1 cellular context compared by ENCODE assay signal in genomic region chr12:53378705-53379388, GRCh38.
A peak's percentile ranks its signal among the peaks of the same experiment; 100 is the strongest.
TF ChIP-seq lines count a peak whose summit lies in the region.

No MANE protein-coding gene starts in this region.

TF ChIP-seq in HEK293, 187 proteins besides CTCF, POLR2A, EP300 and RAD21 (continued from another document and continues in another):
- TF ChIP-seq ZNF692 (tag by site-specific recombination; IDR thresholded peaks at IDR 0.05) (peak; percentile 73), ZNF645 (tag by site-specific recombination; IDR thresholded peaks at IDR 0.05) (no peak), SCRT1 (tag by site-specific recombination; IDR thresholded peaks at IDR 0.05; ENCODE audit: borderline replicate concordance) (peak; percentile 100), ZNF121 (tag by site-specific recombination; IDR thresholded peaks at IDR 0.05) (no peak), ZNF132 (tag by site-specific recombination; IDR thresholded peaks at IDR 0.05; ENCODE audit: borderline replicate concordance) (no peak), ZNF571 (tag by site-specific recombination; IDR thresholded peaks at IDR 0.05) (no peak), ZNF514 (tag by site-specific recombination; IDR thresholded peaks at IDR 0.05) (no peak), ZNF148 (tag by site-specific recombination; IDR thresholded peaks at IDR 0.05; ENCODE audit: borderline replicate concordance) (no peak), ZBTB17 (tag by site-specific recombination; IDR thresholded peaks at IDR 0.05) (peak; percentile 41; the same call in 1 of the 2 replicates), BCL11A (tag by site-specific recombination; IDR thresholded peaks at IDR 0.05; ENCODE audit: low read depth) (no peak), PRDM1 (tag by site-specific recombination; IDR thresholded peaks at IDR 0.05) (no peak), ZNF19 (tag by site-specific recombination; IDR thresholded peaks at IDR 0.05; ENCODE audit: low read depth) (no peak), ZNF549 (tag by site-specific recombination; IDR thresholded peaks at IDR 0.05) (no peak), ZNF777 (tag by site-specific recombination; IDR thresholded peaks at IDR 0.05; ENCODE audit: borderline replicate concordance) (no peak), TSHZ1 (tag by site-specific recombination; IDR thresholded peaks at IDR 0.05; ENCODE audit: borderline replicate concordance) (0 out of 2 replicates have a peak, but pooled peaks have one; percentile 34), TCF7L2 (IDR thresholded peaks at IDR 0.05; ENCODE audit: borderline replicate concordance, low read depth, low read length) (no peak), ZSCAN4 (tag by site-specific recombination; IDR thresholded peaks at IDR 0.05) (no peak), RBAK (tag by site-specific recombination; IDR thresholded peaks at IDR 0.05) (no peak), ZNF280D (tag by site-specific recombination; IDR thresholded peaks at IDR 0.05) (no peak), ZNF558 (tag by site-specific recombination; IDR thresholded peaks at IDR 0.05) (no peak), GLIS2 (tag by site-specific recombination; IDR thresholded peaks at IDR 0.05) (peak; percentile 53; the same call in 1 of the 2 replicates), ZNF677 (tag by site-specific recombination; IDR thresholded peaks at IDR 0.05) (no peak), ZNF488 (tag by site-specific recombination; IDR thresholded peaks at IDR 0.05) (no peak), ZNF433 (tag by site-specific recombination; IDR thresholded peaks at IDR 0.05; ENCODE audit: low read depth) (no peak), INSM2 (tag by site-specific recombination; IDR thresholded peaks at IDR 0.05) (0 out of 2 replicates have a peak, but pooled peaks have one; percentile 44), ZNF518A (tag by site-specific recombination; conservative IDR thresholded peaks at IDR 0.05; ENCODE audit: low read depth) (peak; percentile 30; the same call in 1 of the 2 replicates), ZNF76 (tag by site-specific recombination; IDR thresholded peaks at IDR 0.05; ENCODE audit: borderline replicate concordance, low read depth) (peak; percentile 69; the same call in 1 of the 2 replicates), ZNF830 (tag by site-specific recombination; IDR thresholded peaks at IDR 0.05; ENCODE audit: low read depth) (no peak), ZBTB21 (tag by site-specific recombination; IDR thresholded peaks at IDR 0.05) (no peak), ZNF449 (tag by site-specific recombination; IDR thresholded peaks at IDR 0.05) (peak; percentile 17; the same call in 1 of the 2 replicates), ZNF292 (tag by site-specific recombination; IDR thresholded peaks at IDR 0.05; ENCODE audit: borderline replicate concordance, low read depth) (no peak), ZNF175 (tag by site-specific recombination; IDR thresholded peaks at IDR 0.05) (no peak), ZNF626 (tag by site-specific recombination; IDR thresholded peaks at IDR 0.05) (no peak), ZNF350 (tag by site-specific recombination; IDR thresholded peaks at IDR 0.05) (no peak)
